ENCODE assay signal across 2 cellular contexts in the genomic region with DNA sequence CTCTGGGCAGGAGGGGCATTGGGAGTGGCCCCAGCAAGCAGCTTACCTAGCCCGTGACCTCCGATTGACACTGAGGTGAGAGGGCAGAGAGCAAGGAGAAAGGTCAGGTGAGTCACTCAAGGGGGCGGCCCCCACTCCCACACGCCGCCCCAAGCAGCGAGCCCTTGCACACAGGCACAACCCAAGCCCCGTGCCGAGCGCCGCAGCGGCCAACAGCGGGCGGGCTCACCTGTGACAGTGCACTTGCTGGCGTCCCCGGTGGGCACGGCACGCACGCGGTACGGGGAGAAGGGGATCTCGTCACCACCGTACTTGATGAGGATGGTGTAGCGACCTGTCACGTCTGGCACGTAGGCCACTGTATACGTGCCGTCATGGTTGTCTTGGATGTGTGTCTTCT.
A peak's percentile ranks its signal among the peaks of the same experiment; 100 is the strongest.
TF ChIP-seq lines count a peak whose summit lies in the region.

No MANE protein-coding gene starts in this region.

TF ChIP-seq in HEK293, 187 proteins besides CTCF, POLR2A, EP300 and RAD21:
- TF ChIP-seq ZNF341 (tag by site-specific recombination; IDR thresholded peaks at IDR 0.05; ENCODE audit: low read depth) (no peak), ZNF707 (tag by site-specific recombination; IDR thresholded peaks at IDR 0.05) (no peak), EGR2 (tag by site-specific recombination; IDR thresholded peaks at IDR 0.05; ENCODE audit: low read depth) (0 out of 2 replicates have a peak, but pooled peaks have one; percentile 23)
- TF ChIP-seq, protein P1, sequence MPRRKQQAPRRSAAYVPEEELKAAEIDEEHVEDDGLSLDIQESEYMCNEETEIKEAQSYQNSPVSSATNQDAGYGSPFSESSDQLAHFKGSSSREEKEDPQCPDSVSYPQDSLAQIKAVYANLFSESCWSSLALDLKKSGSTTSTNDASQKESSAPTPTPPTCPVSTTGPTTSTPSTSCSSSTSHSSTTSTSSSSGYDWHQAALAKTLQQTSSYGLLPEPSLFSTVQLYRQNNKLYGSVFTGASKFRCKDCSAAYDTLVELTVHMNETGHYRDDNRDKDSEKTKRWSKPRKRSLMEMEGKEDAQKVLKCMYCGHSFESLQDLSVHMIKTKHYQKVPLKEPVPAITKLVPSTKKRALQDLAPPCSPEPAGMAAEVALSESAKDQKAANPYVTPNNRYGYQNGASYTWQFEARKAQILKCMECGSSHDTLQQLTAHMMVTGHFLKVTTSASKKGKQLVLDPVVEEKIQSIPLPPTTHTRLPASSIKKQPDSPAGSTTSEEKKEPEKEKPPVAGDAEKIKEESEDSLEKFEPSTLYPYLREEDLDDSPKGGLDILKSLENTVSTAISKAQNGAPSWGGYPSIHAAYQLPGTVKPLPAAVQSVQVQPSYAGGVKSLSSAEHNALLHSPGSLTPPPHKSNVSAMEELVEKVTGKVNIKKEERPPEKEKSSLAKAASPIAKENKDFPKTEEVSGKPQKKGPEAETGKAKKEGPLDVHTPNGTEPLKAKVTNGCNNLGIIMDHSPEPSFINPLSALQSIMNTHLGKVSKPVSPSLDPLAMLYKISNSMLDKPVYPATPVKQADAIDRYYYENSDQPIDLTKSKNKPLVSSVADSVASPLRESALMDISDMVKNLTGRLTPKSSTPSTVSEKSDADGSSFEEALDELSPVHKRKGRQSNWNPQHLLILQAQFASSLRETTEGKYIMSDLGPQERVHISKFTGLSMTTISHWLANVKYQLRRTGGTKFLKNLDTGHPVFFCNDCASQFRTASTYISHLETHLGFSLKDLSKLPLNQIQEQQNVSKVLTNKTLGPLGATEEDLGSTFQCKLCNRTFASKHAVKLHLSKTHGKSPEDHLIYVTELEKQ (tag by site-specific recombination; IDR thresholded peaks at IDR 0.05; ENCODE audit: borderline replicate concordance) = no peak
- TF ChIP-seq, protein P2, sequence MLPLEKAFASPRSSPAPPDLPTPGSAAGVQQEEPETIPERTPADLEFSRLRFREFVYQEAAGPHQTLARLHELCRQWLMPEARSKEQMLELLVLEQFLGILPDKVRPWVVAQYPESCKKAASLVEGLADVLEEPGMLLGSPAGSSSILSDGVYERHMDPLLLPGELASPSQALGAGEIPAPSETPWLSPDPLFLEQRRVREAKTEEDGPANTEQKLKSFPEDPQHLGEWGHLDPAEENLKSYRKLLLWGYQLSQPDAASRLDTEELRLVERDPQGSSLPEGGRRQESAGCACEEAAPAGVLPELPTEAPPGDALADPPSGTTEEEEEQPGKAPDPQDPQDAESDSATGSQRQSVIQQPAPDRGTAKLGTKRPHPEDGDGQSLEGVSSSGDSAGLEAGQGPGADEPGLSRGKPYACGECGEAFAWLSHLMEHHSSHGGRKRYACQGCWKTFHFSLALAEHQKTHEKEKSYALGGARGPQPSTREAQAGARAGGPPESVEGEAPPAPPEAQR (tag by site-specific recombination; IDR thresholded peaks at IDR 0.05) = no peak

TF ChIP-seq in H1, 55 proteins besides CTCF, POLR2A, EP300 and RAD21:
- TF ChIP-seq CTBP2 (IDR thresholded peaks at IDR 0.05; ENCODE audit: borderline replicate concordance, insufficient read depth, insufficient read length, low read length) = no peak
- no peak for TF ChIP-seq KDM1A (IDR thresholded peaks at IDR 0.05; ENCODE audit: borderline replicate concordance, low read length)
- no peak for TF ChIP-seq GABPA (IDR thresholded peaks at IDR 0.05; ENCODE audit: borderline replicate concordance, insufficient read depth, low read length)
- peak; percentile 76 for TF ChIP-seq POLR2AphosphoS5 (IDR thresholded peaks at IDR 0.05; ENCODE audit: low read depth, low read length)
- TF ChIP-seq CHD1 (IDR thresholded peaks at IDR 0.05; ENCODE audit: low read depth, low read length) = no peak
- TF ChIP-seq HDAC2 (IDR thresholded peaks at IDR 0.05; ENCODE audit: borderline replicate concordance in 1 of 2, low read depth in 2 of 2, low read length in 2 of 2) = no peak
- no peak for TF ChIP-seq EZH2 (IDR thresholded peaks at IDR 0.05; ENCODE audit: low read depth, low read length, severe bottlenecking)
